In genomic region chr19:10717356-10718204, GRCh38 we compare ENCODE assay signal across 8 cellular contexts.
DNase-seq lines count a peak whose midpoint lies in the region; ATAC-seq, FAIRE-seq and TF ChIP-seq lines count a peak whose summit lies in the region.

DNM2 (plus strand) TSS chr19:10718079; CDS start chr19:10718243, 164 bp downstream.

- H3K4me3 ChIP-seq in AG09309 (ENCODE audit: control insufficient read depth, low read depth, low read length) = peak within 1 kb of the TSS; percentile 80

- FAIRE-seq in islet of Langerhans (lab: Jason Lieb, UNC) = peak; percentile 100

- peak; percentile 90 for TF ChIP-seq POLR2A in GM18951 (IDR thresholded peaks at IDR 0.05; ENCODE audit: extremely low read depth, insufficient read depth, insufficient read length)

- in situ Hi-C loops in GM18951 (cut with MboI; ENCODE audit: low sequenced_read_pairs, unreplicated experiment) = loop anchor here (10.0 kb wide), 1 partner anchor 137 kb away; no protein-coding TSS in a partner anchor

- ATAC-seq in HG03280 (IDR thresholded peaks at IDR 0.05; ENCODE audit: unreplicated experiment) = peak; percentile 85

- peak; percentile 100 for DNase-seq in AG09309 (ENCODE audit: low read depth)
- peak; percentile 100 for DNase-seq in NCI-H345 treated with DMSO at 0.1 percent for 48 hours (lab: John Stamatoyannopoulos, UW; ENCODE audit: unreplicated experiment)
- DNase-seq in activated CD4-positive, CD25-positive, alpha-beta regulatory T cell treated with anti-CD3 and anti-CD28 coated beads, Interleukin-2, amount 50 U/mL, for 16 hours (ENCODE audit: low read depth, low spot score) = peak; percentile 96
- peak; percentile 100 for DNase-seq in cerebellar cortex (ENCODE audit: low spot score)
- peak; percentile 96 to 98 (median 96) for DNase-seq in stimulated activated CD4-positive, alpha-beta T cell treated with anti-CD3 and anti-CD28 coated beads, Interleukin-12 subunit alpha, Interleukin-12 subunit beta, amount 100 ng/mL, for 48 hours (ENCODE audit: low read depth in 2 of 3, low spot score in 1 of 3)

- TF ChIP-seq CTCF in AG09309 (IDR thresholded peaks at IDR 0.05; ENCODE audit: control insufficient read depth, insufficient read depth, low read depth, low read length, missing control alignments) = peak; percentile 77

Comparison
In these comparisons a context has a peak if more than half of its experiments do, and no peak if none do; other contexts are left out.
1. Peak in every context shown above with its lines: DNase-seq, ATAC-seq and H3K4me3 ChIP-seq.